17 cellular contexts compared by ENCODE assay signal in the genomic region with DNA sequence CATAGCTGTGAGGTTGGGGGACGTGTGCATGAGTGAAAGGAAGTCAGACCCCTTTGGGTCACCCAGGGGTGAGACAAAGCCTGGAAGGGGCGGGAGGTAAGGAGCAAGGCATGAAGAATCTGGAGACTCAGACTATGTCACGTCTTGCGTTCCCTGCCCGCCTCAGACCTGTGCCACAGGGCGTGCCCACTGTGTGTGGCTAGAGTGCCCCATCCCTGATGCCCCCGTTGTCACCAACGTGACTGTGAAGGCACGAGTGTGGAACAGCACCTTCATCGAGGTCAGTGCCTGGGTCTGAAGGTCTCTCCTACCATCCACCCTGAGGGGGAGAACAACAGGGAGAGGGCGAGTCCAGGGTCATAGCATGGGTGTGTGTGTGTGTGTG. TPM values are rescaled to one million over a fixed set of nuclear protein-coding genes. Genes with fewer than 3 reads are reported as not detected.
A peak's percentile ranks its signal among the peaks of the same experiment; 100 is the strongest.
DNase-seq lines count a peak whose midpoint lies in the region; TF ChIP-seq lines count a peak whose summit lies in the region.
"Had no signal": no experiment of that assay in that cellular context is flagged by ENCODE, and none has a peak within 500 bp of the region (broad histone marks: within the 10 kb centered on the region; RNA-seq: fewer than 3 reads in every experiment).

No MANE protein-coding gene starts in this region.

- H3K4me2 ChIP-seq in MM.1S (ENCODE audit: low read depth, low read length): peak overlapping the region; percentile 38

- peaks cover 12% of the 10 kb centered on the region for H3F3A ChIP-seq in MM.1S (ENCODE audit: insufficient read depth, low read length)

- no peaks in the 10 kb centered on the region for H3K79me2 ChIP-seq in MM.1S (ENCODE audit: low read length)

- H2AFZ ChIP-seq in MM.1S (ENCODE audit: low read length): no peak overlapping the region

- no peaks in the 10 kb centered on the region for H3K9me2 ChIP-seq in MM.1S (replicated peaks; ENCODE audit: insufficient read depth, low read length)

- H3K4me3 ChIP-seq in MM.1S (ENCODE audit: low read length) (no peak overlapping the region), ascending aorta (no peak overlapping the region), mucosa of rectum (ENCODE audit: low read length in 2 of 2) (no peak overlapping the region), tibial artery (no peak overlapping the region)
- H3K4me3 ChIP-seq: esophagus muscularis mucosa, lower lobe of right lung had no signal

- H3K9me3 ChIP-seq in MM.1S (replicated peaks; ENCODE audit: insufficient read depth, low read length) (no peaks in the 10 kb centered on the region), ascending aorta (no peaks in the 10 kb centered on the region), mucosa of rectum (ENCODE audit: control insufficient read depth in 2 of 2, low read length in 2 of 2) (no peaks in the 10 kb centered on the region), tibial artery (no peaks in the 10 kb centered on the region)
- H3K9me3 ChIP-seq: esophagus muscularis mucosa, lower lobe of right lung had no signal

- intact Hi-C loops in ascending aorta (cut with DNase I): loop anchor here (2.0 kb wide), 1 partner anchor 25 kb away; no protein-coding TSS in a partner anchor
- intact Hi-C loops in tibial artery (cut with DNase I; ENCODE audit: low total_unique reads): no loop called here

- no peaks in the 10 kb centered on the region for H3K27me3 ChIP-seq in MM.1S (replicated peaks; ENCODE audit: insufficient read depth, low read length)
- no peaks in the 10 kb centered on the region for H3K27me3 ChIP-seq in ascending aorta
- no peaks in the 10 kb centered on the region for H3K27me3 ChIP-seq in mucosa of rectum (ENCODE audit: control insufficient read depth in 2 of 2, insufficient read depth in 2 of 2, low read length in 2 of 2)
- H3K27me3 ChIP-seq in tibial artery: no peaks in the 10 kb centered on the region
- H3K27me3 ChIP-seq: esophagus muscularis mucosa had no signal

- H3K4me1 ChIP-seq in MM.1S (ENCODE audit: low read length) (peaks cover 40% of the 10 kb centered on the region), ascending aorta (peaks cover 0 to 7% of the 10 kb centered on the region in 2 donors), mucosa of rectum (ENCODE audit: control insufficient read depth in 2 of 2, insufficient read depth in 2 of 2, low read length in 2 of 2) (peaks cover 6 to 12% of the 10 kb centered on the region in 2 donors), tibial artery (peaks cover 0 to 17% (median 14%) of the 10 kb centered on the region in 4 donors)
- H3K4me1 ChIP-seq: lower lobe of right lung had no signal

- DNase-seq in MM.1S: no peak
- DNase-seq in ascending aorta (ENCODE audit: low spot score in 2 of 2): no peak
- DNase-seq in tibial artery: no peak
- DNase-seq in cerebellum (ENCODE audit: low spot score): no peak
- DNase-seq in COR-L47 (lab: John Stamatoyannopoulos, UW): no peak
- no peak for DNase-seq in GDM1 (lab: John Stamatoyannopoulos, UW)
- DNase-seq: activated CD4-positive, alpha-beta T cell treated with anti-CD3 and anti-CD28 coated beads, Interleukin-2, amount 50 U/mL, for 1 hour; CD4-positive, alpha-beta T cell; HCEC 1CT; naive thymus-derived CD4-positive, alpha-beta T cell; NCI-H1048; NCI-H2227 treated with DMSO at 0.1 percent for 48 hours; NCI-H774 had no signal

- no peaks in the 10 kb centered on the region for H4K20me1 ChIP-seq in MM.1S (ENCODE audit: insufficient read depth, low read length)

- H3K27ac ChIP-seq in MM.1S (ENCODE audit: low read length) (peak overlapping the region; percentile 82), ascending aorta (peak overlapping the region; percentile 60 to 68), mucosa of rectum (ENCODE audit: low read depth in 2 of 2, low read length in 2 of 2) (peak overlapping the region; percentile 45 to 59), tibial artery (peak overlapping the region; percentile 61 to 75)
- H3K27ac ChIP-seq: lower lobe of right lung, WERI-Rb-1 had no signal

- no peak overlapping the region for H3K9ac ChIP-seq in MM.1S (ENCODE audit: low read length)
- peak overlapping the region in 1 of 2 donors; percentile 41 for H3K9ac ChIP-seq in mucosa of rectum (ENCODE audit: low read depth in 1 of 2, low read length in 2 of 2)

- TF ChIP-seq CTCF in MM.1S (IDR thresholded peaks at IDR 0.05; ENCODE audit: low read length) (no peak), ascending aorta (IDR thresholded peaks at IDR 0.05) (no peak), tibial artery (IDR thresholded peaks at IDR 0.05) (no peak)

- H3K36me3 ChIP-seq in MM.1S (replicated peaks; ENCODE audit: insufficient read depth, low read length) (no peaks in the 10 kb centered on the region), ascending aorta (peaks cover 71 to 88% of the 10 kb centered on the region in 2 donors), mucosa of rectum (ENCODE audit: control insufficient read depth in 2 of 2, insufficient read depth in 2 of 2, low read length in 2 of 2) (peaks cover 49 to 52% of the 10 kb centered on the region in 2 donors), tibial artery (peaks cover 78 to 95% (median 80%) of the 10 kb centered on the region in 3 donors)

RNA-seq across cellular contexts. Expression of a gene that starts 15.1 kb away (rescaled TPM):
- 73.5 TPM for total RNA-seq in ascending aorta
- total RNA-seq in cerebellum: 21.3 TPM

RNA-seq across cellular contexts. Expression of a gene that starts 24.2 kb away (rescaled TPM):
- total RNA-seq in ascending aorta (222 TPM), cerebellum (22.9 TPM)

RNA-seq across cellular contexts. Expression of a gene that starts 49.9 kb away (rescaled TPM):
- total RNA-seq in ascending aorta (3.2 TPM), cerebellum (26.2 TPM)
